ENCODE assay signal across 10 cellular contexts in genomic region chr20:10501377-10501776, GRCh38.
DNase-seq lines count a peak whose midpoint lies in the region; ATAC-seq and TF ChIP-seq lines count a peak whose summit lies in the region.
"Had no signal": no experiment of that assay in that cellular context is flagged by ENCODE, and none has a peak within 500 bp of the region (broad histone marks: within the 10 kb centered on the region; RNA-seq: fewer than 3 reads in every experiment).

No MANE protein-coding gene starts in this region.

- TF ChIP-seq CTCF in H9 (conservative IDR thresholded peaks at IDR 0.05) = no peak
- TF ChIP-seq CTCF in foreskin fibroblast (IDR thresholded peaks at IDR 0.05; ENCODE audit: low read depth, low read length) = no peak
- TF ChIP-seq CTCF in stomach (IDR thresholded peaks at IDR 0.05) = no peak

- no peak overlapping the region for H3K4ac ChIP-seq in H9 (ENCODE audit: low read depth, low read length)

- no peak for TF ChIP-seq POLR2A in stomach (IDR thresholded peaks at IDR 0.05)

- H3K4me2 ChIP-seq in H9 (ENCODE audit: insufficient read depth, insufficient read length, low read length) = no peak overlapping the region

- no peak overlapping the region for H3K23ac ChIP-seq in H9 (ENCODE audit: insufficient read length, low read depth, low read length)

- no peak overlapping the region for H3T11ph ChIP-seq in H9 (ENCODE audit: low read length)

- H2BK15ac ChIP-seq in H9 (ENCODE audit: low read depth, low read length) = no peak overlapping the region

- no peak for TF ChIP-seq EP300 in stomach (IDR thresholded peaks at IDR 0.05)

- H3K23me2 ChIP-seq in H9 (ENCODE audit: insufficient read length, low read depth, low read length, poor library complexity, severe bottlenecking) = no peaks in the 10 kb centered on the region

- no peaks in the 10 kb centered on the region for H3K27me3 ChIP-seq in H9 (ENCODE audit: insufficient read depth, low read length)
- no peaks in the 10 kb centered on the region for H3K27me3 ChIP-seq in effector memory CD4-positive, alpha-beta T cell (replicated peaks; ENCODE audit: control insufficient read depth, insufficient read depth, low read length, poor library complexity, severe bottlenecking)
- no peaks in the 10 kb centered on the region for H3K27me3 ChIP-seq in stomach
- H3K27me3 ChIP-seq: gastroesophageal sphincter, SJSA1 had no signal

- no peak overlapping the region for H3K27ac ChIP-seq in H9 (ENCODE audit: insufficient read length, low read depth, low read length)
- H3K27ac ChIP-seq in effector memory CD4-positive, alpha-beta T cell (ENCODE audit: insufficient read depth, low read length, poor library complexity, severe bottlenecking) = no peak overlapping the region
- peak overlapping the region in 2 of 5 donors; percentile 56 to 57 for H3K27ac ChIP-seq in stomach
- H3K27ac ChIP-seq: SJSA1 had no signal

- no peaks in the 10 kb centered on the region for H3K27me3 Mint-ChIP-seq in H9 (ENCODE audit: low read depth)

- no peaks in the 10 kb centered on the region for H4K20me1 ChIP-seq in H9 (ENCODE audit: control insufficient read depth, insufficient read depth, insufficient read length)

- no peaks in the 10 kb centered on the region for H3K36me3 ChIP-seq in effector memory CD4-positive, alpha-beta T cell (ENCODE audit: control insufficient read depth, insufficient read depth, low read length)
- H3K36me3 ChIP-seq in stomach = no peaks in the 10 kb centered on the region
- H3K36me3 ChIP-seq: gastroesophageal sphincter, SJSA1 had no signal

- no peak overlapping the region for H4K91ac ChIP-seq in H9 (ENCODE audit: insufficient read length, low read depth, low read length)

- no peaks in the 10 kb centered on the region for H3K36me3 Mint-ChIP-seq in H9 (ENCODE audit: insufficient read depth in 1 of 3, low read depth in 3 of 3)

- peaks cover 5% of the 10 kb centered on the region; the same call in 1 of the 2 replicates for H3K79me2 ChIP-seq in H9 (ENCODE audit: insufficient read depth, low read length)

- H2BK12ac ChIP-seq in H9 (ENCODE audit: insufficient read length, low read depth, low read length) = no peak overlapping the region

- no CpG with 5 or more reads among the region's 3 CpGs for WGBS in H9 (ENCODE audit: extremely low coverage, insufficient read length, low lambda C conversion rate)
- WGBS in stomach, 5 donors = 57 to 77% (median 67%) methylated on average over 3 of the region's 3 CpGs

- H3K18ac ChIP-seq in H9 (ENCODE audit: insufficient read length, low read depth, low read length) = no peak overlapping the region

- no peak overlapping the region for H4K8ac ChIP-seq in H9 (replicated peaks; ENCODE audit: insufficient read length, low read depth, low read length)

- peaks cover 33 to 34% of the 10 kb centered on the region in 2 experiments for H3K4me1 Mint-ChIP-seq in H9

- no peak overlapping the region for H2BK5ac ChIP-seq in H9 (ENCODE audit: insufficient read length, low read length)

- no peak overlapping the region for H3K14ac ChIP-seq in H9 (ENCODE audit: insufficient read depth, low read length)

- intact Hi-C loops in sciatic nerve (cut with DNase I) = no loop called here
- intact Hi-C loops in stomach (cut with DNase I; ENCODE audit: low total_unique reads) = no loop called here

- H3K79me1 ChIP-seq in H9 (ENCODE audit: insufficient read depth, low read depth, low read length, poor library complexity, severe bottlenecking) = peaks cover 5% of the 10 kb centered on the region

- H3K9me3 ChIP-seq in H9 (ENCODE audit: control insufficient read depth, low read depth, low read length) (no peaks in the 10 kb centered on the region), stomach (no peaks in the 10 kb centered on the region)
- H3K9me3 ChIP-seq in effector memory CD4-positive, alpha-beta T cell (ENCODE audit: control insufficient read depth, low read length) = no peaks in the 10 kb centered on the region
- H3K9me3 ChIP-seq: gastroesophageal sphincter, SJSA1 had no signal

- in situ Hi-C loops in SK-MEL-5 (cut with HindIII; ENCODE audit: low pct_unique_long_range_greater_than_20kb, low sequenced_read_pairs) = no loop called here

- H2AK5ac ChIP-seq in H9 (ENCODE audit: insufficient read length, low read length) = no peak overlapping the region

- no peak overlapping the region for H2BK120ac ChIP-seq in H9 (ENCODE audit: low read depth, low read length, poor library complexity, severe bottlenecking)

- H3K4me3 ChIP-seq in effector memory CD4-positive, alpha-beta T cell (ENCODE audit: insufficient read depth, low read depth, low read length, poor library complexity, severe bottlenecking) = peak overlapping the region; percentile 7
- H3K4me3 ChIP-seq in foreskin fibroblast (ENCODE audit: low read depth in 1 of 2, low read length in 2 of 2) (no peak overlapping the region), stomach (no peak overlapping the region)
- H3K4me3 ChIP-seq: SJSA1 had no signal

- peaks cover 14% of the 10 kb centered on the region; the same call in 1 of the 2 replicates for H3K4me1 ChIP-seq in H9 (ENCODE audit: insufficient read depth, low read length)
- H3K4me1 ChIP-seq in effector memory CD4-positive, alpha-beta T cell (ENCODE audit: control insufficient read depth, insufficient read depth, low read length, poor library complexity, severe bottlenecking) = peaks cover 6% of the 10 kb centered on the region
- H3K4me1 ChIP-seq in stomach = peaks cover 9 to 27% (median 20%) of the 10 kb centered on the region in 4 donors

- H3K27ac Mint-ChIP-seq in H9 = peak overlapping the region; percentile 92 to 96 (median 93)

- DNase-seq in H9 = no peak
- peak; percentile 96 for DNase-seq in SK-MEL-5 (ENCODE audit: low read depth, low spot score)
- DNase-seq in effector memory CD4-positive, alpha-beta T cell = no peak
- DNase-seq in sciatic nerve (ENCODE audit: low spot score) = no peak
- no peak for DNase-seq in foreskin fibroblast
- DNase-seq in HT-29 (ENCODE audit: low spot score) = no peak
- DNase-seq in stomach = no peak

- H3K4me3 Mint-ChIP-seq in H9 = 0 out of 5 replicates have a peak overlapping the region, but pooled peaks of 1 of the 2 experiments have one; percentile 37

- no peak overlapping the region for H3K9ac ChIP-seq in H9 (ENCODE audit: extremely low read depth, insufficient read length, low read length)

- H3K9me3 Mint-ChIP-seq in H9 = no peaks in the 10 kb centered on the region; a peak in 1 of 5 replicates

- no peak overlapping the region for H2AFZ ChIP-seq in H9 (ENCODE audit: low read length)

- ATAC-seq in sciatic nerve = peak; percentile 9
- no peak for ATAC-seq in HG02870 (IDR thresholded peaks at IDR 0.05; ENCODE audit: unreplicated experiment)
- ATAC-seq: gastroesophageal sphincter had no signal

- H4K5ac ChIP-seq in H9 (ENCODE audit: insufficient read length, low read depth, low read length) = no peak overlapping the region

- H2BK20ac ChIP-seq in H9 (ENCODE audit: low read depth, low read length, poor library complexity, severe bottlenecking) = no peak overlapping the region

- no peak overlapping the region for H3K56ac ChIP-seq in H9 (ENCODE audit: insufficient read length, low read depth, low read length)
